In the genomic region with DNA sequence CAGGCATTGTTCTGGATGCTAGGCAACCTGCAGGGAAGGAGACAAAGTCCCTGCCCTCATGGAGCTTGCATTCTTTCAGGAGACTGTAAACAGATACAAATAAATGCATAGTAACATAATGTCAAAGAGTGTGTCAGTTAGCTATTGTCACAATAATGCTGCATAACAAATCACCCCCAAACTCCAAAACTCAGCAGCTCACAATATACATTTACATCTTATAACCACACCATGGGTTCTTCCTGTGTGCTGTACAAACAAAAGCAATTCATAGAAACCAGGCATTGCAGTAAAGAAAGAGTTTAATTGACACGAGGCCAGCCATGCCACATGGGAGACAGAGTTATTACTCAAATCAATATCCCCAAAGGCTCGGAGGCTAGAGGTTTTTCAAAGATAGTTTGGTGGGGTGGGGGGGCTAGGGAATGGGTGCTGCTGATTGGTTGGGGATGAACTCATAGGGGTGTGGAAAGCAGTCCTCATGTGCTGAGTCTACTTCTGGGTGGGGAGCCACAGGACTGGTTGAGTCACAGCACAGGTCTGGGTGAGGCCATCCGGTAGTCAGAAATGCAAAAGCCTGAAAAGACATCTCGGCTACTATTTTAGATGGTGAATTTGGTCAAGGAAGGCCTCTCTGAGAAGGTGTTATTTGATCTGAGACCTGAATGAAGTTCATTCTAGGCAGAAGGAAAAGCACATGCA, we compare ENCODE assay signal across 1 cellular context.
TF ChIP-seq lines count a peak whose summit lies in the region.

No MANE protein-coding gene starts in this region.

TF ChIP-seq in GM23338, 12 proteins besides CTCF, POLR2A, EP300 and RAD21 (continued from another document):
- TF ChIP-seq, protein P1, sequence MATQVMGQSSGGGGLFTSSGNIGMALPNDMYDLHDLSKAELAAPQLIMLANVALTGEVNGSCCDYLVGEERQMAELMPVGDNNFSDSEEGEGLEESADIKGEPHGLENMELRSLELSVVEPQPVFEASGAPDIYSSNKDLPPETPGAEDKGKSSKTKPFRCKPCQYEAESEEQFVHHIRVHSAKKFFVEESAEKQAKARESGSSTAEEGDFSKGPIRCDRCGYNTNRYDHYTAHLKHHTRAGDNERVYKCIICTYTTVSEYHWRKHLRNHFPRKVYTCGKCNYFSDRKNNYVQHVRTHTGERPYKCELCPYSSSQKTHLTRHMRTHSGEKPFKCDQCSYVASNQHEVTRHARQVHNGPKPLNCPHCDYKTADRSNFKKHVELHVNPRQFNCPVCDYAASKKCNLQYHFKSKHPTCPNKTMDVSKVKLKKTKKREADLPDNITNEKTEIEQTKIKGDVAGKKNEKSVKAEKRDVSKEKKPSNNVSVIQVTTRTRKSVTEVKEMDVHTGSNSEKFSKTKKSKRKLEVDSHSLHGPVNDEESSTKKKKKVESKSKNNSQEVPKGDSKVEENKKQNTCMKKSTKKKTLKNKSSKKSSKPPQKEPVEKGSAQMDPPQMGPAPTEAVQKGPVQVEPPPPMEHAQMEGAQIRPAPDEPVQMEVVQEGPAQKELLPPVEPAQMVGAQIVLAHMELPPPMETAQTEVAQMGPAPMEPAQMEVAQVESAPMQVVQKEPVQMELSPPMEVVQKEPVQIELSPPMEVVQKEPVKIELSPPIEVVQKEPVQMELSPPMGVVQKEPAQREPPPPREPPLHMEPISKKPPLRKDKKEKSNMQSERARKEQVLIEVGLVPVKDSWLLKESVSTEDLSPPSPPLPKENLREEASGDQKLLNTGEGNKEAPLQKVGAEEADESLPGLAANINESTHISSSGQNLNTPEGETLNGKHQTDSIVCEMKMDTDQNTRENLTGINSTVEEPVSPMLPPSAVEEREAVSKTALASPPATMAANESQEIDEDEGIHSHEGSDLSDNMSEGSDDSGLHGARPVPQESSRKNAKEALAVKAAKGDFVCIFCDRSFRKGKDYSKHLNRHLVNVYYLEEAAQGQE (IDR thresholded peaks at IDR 0.05; ENCODE audit: unreplicated experiment): no peak
- TF ChIP-seq POLR2AphosphoS5 (IDR thresholded peaks at IDR 0.05; ENCODE audit: low read depth) (no peak), STAT1 (IDR thresholded peaks at IDR 0.05; ENCODE audit: unreplicated experiment) (no peak)
TF ChIP-seq in GM23338: peak in this region for 0.
